Comparison of ENCODE assay signal across 9 cellular contexts in the genomic region with DNA sequence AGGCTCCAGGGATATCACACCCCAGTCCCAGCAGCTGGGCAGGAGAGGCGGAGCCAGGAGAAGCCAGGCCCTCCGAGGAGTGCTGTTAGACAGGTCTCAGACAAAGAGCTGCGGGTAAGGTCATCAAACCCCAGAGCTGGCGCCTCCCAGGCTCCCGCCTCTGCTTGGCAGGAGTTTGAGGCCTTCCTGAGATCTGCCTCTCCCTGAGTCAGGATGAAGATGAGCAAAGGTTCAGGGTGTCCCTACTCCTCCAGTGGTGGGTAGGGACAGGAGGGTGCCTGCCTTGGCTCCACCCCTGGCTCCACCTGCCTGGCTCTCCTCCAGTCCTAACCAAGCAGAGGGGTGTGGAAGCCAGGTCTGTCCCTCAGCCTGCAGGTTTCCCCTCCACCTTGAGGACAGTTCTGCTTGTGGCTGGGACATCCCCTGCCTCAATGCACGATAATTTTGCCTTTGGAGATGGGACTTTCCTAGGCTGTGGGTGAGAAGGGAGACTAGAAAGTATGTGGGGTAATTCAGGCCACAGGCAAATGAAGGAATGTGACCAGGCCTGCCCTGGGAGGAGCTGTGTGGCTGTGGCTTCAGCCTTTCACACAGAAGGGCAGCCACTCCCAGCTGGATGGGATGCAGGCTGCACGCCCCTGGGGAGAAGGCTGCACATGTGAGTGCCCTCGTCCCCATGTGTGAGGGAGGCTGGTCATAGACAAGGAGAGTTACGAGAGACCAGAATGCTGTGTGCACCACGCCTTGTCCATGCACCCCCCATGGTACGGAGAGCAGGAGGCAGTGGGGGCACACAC. TPM values are rescaled to one million over a fixed set of nuclear protein-coding genes. Genes with fewer than 3 reads are reported as not detected.
DNase-seq lines count a peak whose midpoint lies in the region; ATAC-seq, FAIRE-seq and TF ChIP-seq lines count a peak whose summit lies in the region.
"Had no signal": no experiment of that assay in that cellular context is flagged by ENCODE, and none has a peak within 500 bp of the region (broad histone marks: within the 10 kb centered on the region; RNA-seq: fewer than 3 reads in every experiment).

No MANE protein-coding gene starts in this region.

- DNase-seq in Right ventricle myocardium superior (no peak), Right ventricle myocardium inferior (ENCODE audit: missing footprints) (no peak), body of pancreas (peak; percentile 51 to 73 (median 68)), pancreas (peak; percentile 56 to 81 (median 72)), midbrain (lab: John Stamatoyannopoulos, UW) (no peak), RCC 7860 (ENCODE audit: low spot score) (no peak)
- DNase-seq in activated CD8-positive, alpha-beta memory T cell treated with anti-CD3 and anti-CD28 coated beads, Interleukin-2, amount 50 U/mL, for 48 hours: no peak

- H3K4me1 ChIP-seq in body of pancreas (peaks cover 38% of the 10 kb centered on the region), pancreas (peaks cover 0 to 3% (median 0%) of the 10 kb centered on the region in 3 donors)

- WGBS in body of pancreas, 2 donors: 57 to 80% methylated on average over 1 to 11 of the region's 11 CpGs
- 56 to 60% methylated on average over 11 of the region's 11 CpGs for WGBS in pancreas, 2 donors

- TF ChIP-seq CTCF in body of pancreas (IDR thresholded peaks at IDR 0.05): no peak
- TF ChIP-seq CTCF in pancreas (IDR thresholded peaks at IDR 0.05): no peak

- H3K9me3 ChIP-seq in body of pancreas: no peaks in the 10 kb centered on the region
- H3K9me3 ChIP-seq in pancreas: no peaks in the 10 kb centered on the region

- H3K27me3 ChIP-seq in body of pancreas (no peaks in the 10 kb centered on the region), pancreas (no peaks in the 10 kb centered on the region)

- ATAC-seq in Right ventricle myocardium superior (ENCODE audit: poor library complexity) (peak; percentile 13), Right ventricle myocardium inferior (no peak), HG03064 (IDR thresholded peaks at IDR 0.05; ENCODE audit: low read depth, unreplicated experiment) (peak; percentile 52), body of pancreas (peak; percentile 55), pancreas (peak; percentile 30 to 69 (median 62))

- H3K36me3 ChIP-seq in body of pancreas (replicated peaks in 1 of 2; ENCODE audit: insufficient read depth in 1 of 2, low read depth in 2 of 2) (no peaks in the 10 kb centered on the region), pancreas (no peaks in the 10 kb centered on the region)

- H3K4me3 ChIP-seq in body of pancreas (no peak overlapping the region), pancreas (no peak overlapping the region)

- intact Hi-C loops in Right ventricle myocardium superior (cut with DNase I): no loop called here
- intact Hi-C loops in Right ventricle myocardium inferior (cut with DNase I): no loop called here
- intact Hi-C loops in body of pancreas (cut with DNase I): no loop called here
- intact Hi-C loops in pancreas (cut with DNase I): no loop called here

- TF ChIP-seq POLR2A in body of pancreas (IDR thresholded peaks at IDR 0.05): no peak

- H3K27ac ChIP-seq in body of pancreas (peak overlapping the region in 3 of 4 donors; percentile 52 to 84 (median 79)), pancreas (peak overlapping the region; percentile 8 to 69 (median 45))

- no peak for FAIRE-seq in pancreas (lab: Jason Lieb, UNC)
- FAIRE-seq in RCC 7860 (lab: Jason Lieb, UNC): no peak

RNA-seq across cellular contexts. Expression of a gene that starts 2.2 kb away (rescaled TPM):
- total RNA-seq in Right ventricle myocardium superior (0.22 TPM), Right ventricle myocardium inferior (0.49 TPM), body of pancreas (10 to 100 TPM in 1 of 2 donors, 1 to 10 TPM in 1; 7.0 to 16.2 TPM), pancreas (10 to 100 TPM in 1 of 6 donors, 1 to 10 TPM in 5; 5.2 to 13.1 (median 7.2) TPM)
- 10 to 100 TPM; 15.7 to 23.5 TPM for polyA plus RNA-seq in pancreas
- total RNA-seq: lung microvascular endothelial cell had no signal

RNA-seq across cellular contexts. Expression of a gene that starts 29.1 kb away (rescaled TPM):
- total RNA-seq in Right ventricle myocardium superior (47.9 TPM), Right ventricle myocardium inferior (59.8 TPM), body of pancreas (10 to 100 TPM; 54.5 to 92.0 TPM), pancreas (10 to 100 TPM; 23.5 to 68.1 (median 36.6) TPM)
- 10 to 100 TPM; 34.2 to 43.6 TPM for polyA plus RNA-seq in pancreas

Comparison
In these comparisons a context has a peak if more than half of its experiments do, and no peak if none do; other contexts are left out.
1. DNase-seq: peak in body of pancreas (4 of 4) and pancreas (6 of 6); none in Right ventricle myocardium superior (single experiment), Right ventricle myocardium inferior (single experiment), activated CD8-positive, alpha-beta memory T cell treated with anti-CD3 and anti-CD28 coated beads, Interleukin-2, amount 50 U/mL, for 48 hours (single experiment), midbrain (single experiment) and RCC 7860 (single experiment).